1 cellular context compared by ENCODE assay signal in the genomic region with DNA sequence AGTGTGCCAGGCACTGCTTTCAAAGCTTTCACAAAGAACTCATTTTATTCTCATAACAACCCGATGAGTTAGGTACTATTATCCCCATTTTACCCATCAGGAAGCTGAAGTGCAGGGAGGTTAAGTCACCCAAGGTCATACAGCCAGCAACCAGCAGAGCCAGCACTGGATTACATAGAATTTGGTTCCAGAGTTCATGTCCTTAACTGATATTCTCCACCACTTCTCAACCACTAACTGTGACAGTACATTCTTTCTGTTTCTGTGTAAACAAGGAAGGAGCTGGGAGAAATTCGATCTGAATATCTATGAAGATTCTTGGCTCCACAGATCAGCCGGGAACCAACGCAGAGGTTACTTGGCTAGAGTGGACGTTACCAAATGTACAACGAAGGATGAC.
A peak's percentile ranks its signal among the peaks of the same experiment; 100 is the strongest.
TF ChIP-seq lines count a peak whose summit lies in the region.

No MANE protein-coding gene starts in this region.

TF ChIP-seq in HepG2, 621 proteins besides CTCF, POLR2A, EP300 and RAD21 (continued from another document and continues in another):
- TF ChIP-seq, protein P1, sequence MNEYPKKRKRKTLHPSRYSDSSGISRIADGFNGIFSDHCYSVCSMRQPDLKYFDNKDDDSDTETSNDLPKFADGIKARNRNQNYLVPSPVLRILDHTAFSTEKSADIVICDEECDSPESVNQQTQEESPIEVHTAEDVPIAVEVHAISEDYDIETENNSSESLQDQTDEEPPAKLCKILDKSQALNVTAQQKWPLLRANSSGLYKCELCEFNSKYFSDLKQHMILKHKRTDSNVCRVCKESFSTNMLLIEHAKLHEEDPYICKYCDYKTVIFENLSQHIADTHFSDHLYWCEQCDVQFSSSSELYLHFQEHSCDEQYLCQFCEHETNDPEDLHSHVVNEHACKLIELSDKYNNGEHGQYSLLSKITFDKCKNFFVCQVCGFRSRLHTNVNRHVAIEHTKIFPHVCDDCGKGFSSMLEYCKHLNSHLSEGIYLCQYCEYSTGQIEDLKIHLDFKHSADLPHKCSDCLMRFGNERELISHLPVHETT (CRISPR knock-in tag; conservative IDR thresholded peaks at IDR 0.05) = peak; percentile 54; the same call in 1 of the 2 replicates
- TF ChIP-seq ZNF652 (CRISPR knock-in tag; IDR thresholded peaks at IDR 0.05; ENCODE audit: borderline replicate concordance, low read depth) (peak; percentile 25; the same call in 1 of the 2 replicates), POGK (CRISPR knock-in tag; conservative IDR thresholded peaks at IDR 0.05) (0 out of 2 replicates have a peak, but pooled peaks have one; percentile 19), PAXIP1 (CRISPR knock-in tag; conservative IDR thresholded peaks at IDR 0.05) (peak; percentile 93), MXD4 (CRISPR knock-in tag; IDR thresholded peaks at IDR 0.05) (0 out of 2 replicates have a peak, but pooled peaks have one; percentile 39), STAG1 (CRISPR knock-in tag; IDR thresholded peaks at IDR 0.05) (peak; percentile 41; the same call in 1 of the 2 replicates), KLF15 (CRISPR knock-in tag; IDR thresholded peaks at IDR 0.05; ENCODE audit: borderline replicate concordance) (no peak), GATAD2A (CRISPR knock-in tag; IDR thresholded peaks at IDR 0.05) (peak; percentile 95), REXO4 (CRISPR knock-in tag; IDR thresholded peaks at IDR 0.05; ENCODE audit: borderline replicate concordance) (no peak), ZNF414 (CRISPR knock-in tag; IDR thresholded peaks at IDR 0.05) (no peak), SUZ12 (IDR thresholded peaks at IDR 0.05; ENCODE audit: low read depth, low read length) (no peak), ZNF660 (CRISPR knock-in tag; IDR thresholded peaks at IDR 0.05; ENCODE audit: borderline replicate concordance, low read depth) (no peak), AGO2 (optimal IDR thresholded peaks at IDR 0.05; ENCODE audit: low read depth, low read length) (no peak), ZNF205 (CRISPR knock-in tag; IDR thresholded peaks at IDR 0.05) (0 out of 2 replicates have a peak, but pooled peaks have one; percentile 52), RCOR2 (CRISPR knock-in tag; IDR thresholded peaks at IDR 0.05) (peak; percentile 93), KDM4B (CRISPR knock-in tag; IDR thresholded peaks at IDR 0.05) (no peak), EZH2 (conservative IDR thresholded peaks at IDR 0.05; ENCODE audit: low read depth, low read length) (no peak), ZNF720 (CRISPR knock-in tag; IDR thresholded peaks at IDR 0.05) (no peak), MED13 (CRISPR knock-in tag; IDR thresholded peaks at IDR 0.05) (no peak), ZNF768 (CRISPR knock-in tag; IDR thresholded peaks at IDR 0.05) (no peak), SMAD1 (CRISPR knock-in tag; IDR thresholded peaks at IDR 0.05; ENCODE audit: borderline replicate concordance, low read depth) (no peak), RERE (CRISPR knock-in tag; IDR thresholded peaks at IDR 0.05; ENCODE audit: low read depth) (peak; percentile 42; the same call in 1 of the 2 replicates), SIX4 (CRISPR knock-in tag; IDR thresholded peaks at IDR 0.05) (peak; percentile 91), IKZF1 (IDR thresholded peaks at IDR 0.05) (no peak), ZNF160 (CRISPR knock-in tag; IDR thresholded peaks at IDR 0.05) (no peak), PHB2 (IDR thresholded peaks at IDR 0.05; ENCODE audit: partially characterized antibody) (no peak), MIXL1 (CRISPR knock-in tag; IDR thresholded peaks at IDR 0.05) (peak; percentile 94), ZNF629 (CRISPR knock-in tag; conservative IDR thresholded peaks at IDR 0.05) (peak; percentile 92), KDM2A (CRISPR knock-in tag; IDR thresholded peaks at IDR 0.05; ENCODE audit: borderline replicate concordance, low read depth) (no peak), SRF (IDR thresholded peaks at IDR 0.05; ENCODE audit: low read depth, low read length) (peak; percentile 9; the same call in 1 of the 2 replicates)
- TF ChIP-seq, protein P2, sequence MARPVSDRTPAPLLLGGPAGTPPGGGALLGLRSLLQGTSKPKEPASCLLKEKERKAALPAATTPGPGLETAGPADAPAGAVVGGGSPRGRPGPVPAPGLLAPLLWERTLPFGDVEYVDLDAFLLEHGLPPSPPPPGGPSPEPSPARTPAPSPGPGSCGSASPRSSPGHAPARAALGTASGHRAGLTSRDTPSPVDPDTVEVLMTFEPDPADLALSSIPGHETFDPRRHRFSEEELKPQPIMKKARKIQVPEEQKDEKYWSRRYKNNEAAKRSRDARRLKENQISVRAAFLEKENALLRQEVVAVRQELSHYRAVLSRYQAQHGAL (CRISPR knock-in tag; IDR thresholded peaks at IDR 0.05; ENCODE audit: not compliant biosample characterization) = no peak
- TF ChIP-seq, protein P3, sequence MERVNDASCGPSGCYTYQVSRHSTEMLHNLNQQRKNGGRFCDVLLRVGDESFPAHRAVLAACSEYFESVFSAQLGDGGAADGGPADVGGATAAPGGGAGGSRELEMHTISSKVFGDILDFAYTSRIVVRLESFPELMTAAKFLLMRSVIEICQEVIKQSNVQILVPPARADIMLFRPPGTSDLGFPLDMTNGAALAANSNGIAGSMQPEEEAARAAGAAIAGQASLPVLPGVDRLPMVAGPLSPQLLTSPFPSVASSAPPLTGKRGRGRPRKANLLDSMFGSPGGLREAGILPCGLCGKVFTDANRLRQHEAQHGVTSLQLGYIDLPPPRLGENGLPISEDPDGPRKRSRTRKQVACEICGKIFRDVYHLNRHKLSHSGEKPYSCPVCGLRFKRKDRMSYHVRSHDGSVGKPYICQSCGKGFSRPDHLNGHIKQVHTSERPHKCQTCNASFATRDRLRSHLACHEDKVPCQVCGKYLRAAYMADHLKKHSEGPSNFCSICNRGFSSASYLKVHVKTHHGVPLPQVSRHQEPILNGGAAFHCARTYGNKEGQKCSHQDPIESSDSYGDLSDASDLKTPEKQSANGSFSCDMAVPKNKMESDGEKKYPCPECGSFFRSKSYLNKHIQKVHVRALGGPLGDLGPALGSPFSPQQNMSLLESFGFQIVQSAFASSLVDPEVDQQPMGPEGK (CRISPR knock-in tag; IDR thresholded peaks at IDR 0.05) = peak; percentile 40; the same call in 1 of the 2 replicates
- TF ChIP-seq, protein P4, sequence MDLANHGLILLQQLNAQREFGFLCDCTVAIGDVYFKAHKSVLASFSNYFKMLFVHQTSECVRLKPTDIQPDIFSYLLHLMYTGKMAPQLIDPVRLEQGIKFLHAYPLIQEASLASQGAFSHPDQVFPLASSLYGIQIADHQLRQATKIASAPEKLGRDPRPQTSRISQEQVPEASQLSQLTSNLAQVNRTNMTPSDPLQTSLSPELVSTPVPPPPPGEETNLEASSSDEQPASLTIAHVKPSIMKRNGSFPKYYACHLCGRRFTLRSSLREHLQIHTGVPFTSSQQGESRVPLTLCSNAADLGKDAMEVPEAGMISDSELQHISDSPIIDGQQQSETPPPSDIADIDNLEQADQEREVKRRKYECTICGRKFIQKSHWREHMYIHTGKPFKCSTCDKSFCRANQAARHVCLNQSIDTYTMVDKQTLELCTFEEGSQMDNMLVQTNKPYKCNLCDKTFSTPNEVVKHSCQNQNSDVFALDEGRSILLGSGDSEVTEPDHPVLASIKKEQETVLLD (CRISPR knock-in tag; IDR thresholded peaks at IDR 0.05; ENCODE audit: low read depth) = no peak
- TF ChIP-seq, protein P5, sequence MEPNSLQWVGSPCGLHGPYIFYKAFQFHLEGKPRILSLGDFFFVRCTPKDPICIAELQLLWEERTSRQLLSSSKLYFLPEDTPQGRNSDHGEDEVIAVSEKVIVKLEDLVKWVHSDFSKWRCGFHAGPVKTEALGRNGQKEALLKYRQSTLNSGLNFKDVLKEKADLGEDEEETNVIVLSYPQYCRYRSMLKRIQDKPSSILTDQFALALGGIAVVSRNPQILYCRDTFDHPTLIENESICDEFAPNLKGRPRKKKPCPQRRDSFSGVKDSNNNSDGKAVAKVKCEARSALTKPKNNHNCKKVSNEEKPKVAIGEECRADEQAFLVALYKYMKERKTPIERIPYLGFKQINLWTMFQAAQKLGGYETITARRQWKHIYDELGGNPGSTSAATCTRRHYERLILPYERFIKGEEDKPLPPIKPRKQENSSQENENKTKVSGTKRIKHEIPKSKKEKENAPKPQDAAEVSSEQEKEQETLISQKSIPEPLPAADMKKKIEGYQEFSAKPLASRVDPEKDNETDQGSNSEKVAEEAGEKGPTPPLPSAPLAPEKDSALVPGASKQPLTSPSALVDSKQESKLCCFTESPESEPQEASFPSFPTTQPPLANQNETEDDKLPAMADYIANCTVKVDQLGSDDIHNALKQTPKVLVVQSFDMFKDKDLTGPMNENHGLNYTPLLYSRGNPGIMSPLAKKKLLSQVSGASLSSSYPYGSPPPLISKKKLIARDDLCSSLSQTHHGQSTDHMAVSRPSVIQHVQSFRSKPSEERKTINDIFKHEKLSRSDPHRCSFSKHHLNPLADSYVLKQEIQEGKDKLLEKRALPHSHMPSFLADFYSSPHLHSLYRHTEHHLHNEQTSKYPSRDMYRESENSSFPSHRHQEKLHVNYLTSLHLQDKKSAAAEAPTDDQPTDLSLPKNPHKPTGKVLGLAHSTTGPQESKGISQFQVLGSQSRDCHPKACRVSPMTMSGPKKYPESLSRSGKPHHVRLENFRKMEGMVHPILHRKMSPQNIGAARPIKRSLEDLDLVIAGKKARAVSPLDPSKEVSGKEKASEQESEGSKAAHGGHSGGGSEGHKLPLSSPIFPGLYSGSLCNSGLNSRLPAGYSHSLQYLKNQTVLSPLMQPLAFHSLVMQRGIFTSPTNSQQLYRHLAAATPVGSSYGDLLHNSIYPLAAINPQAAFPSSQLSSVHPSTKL (CRISPR knock-in tag; IDR thresholded peaks at IDR 0.05) = peak; percentile 99
